ENCODE assay signal across 8 cellular contexts in genomic region chr2:36965751-36966369, GRCh38. TPM values are rescaled to one million over a fixed set of nuclear protein-coding genes. Genes with fewer than 3 reads are reported as not detected.
DNase-seq lines count a peak whose midpoint lies in the region; ATAC-seq and TF ChIP-seq lines count a peak whose summit lies in the region.

No MANE protein-coding gene starts in this region.

- CTCF ChIA-PET in CD4-positive, alpha-beta T cell (lab: Charles Lee) = interaction anchor here (1.4 kb wide), 1 partner anchor 46 kb away, joined by 3 read pairs; no protein-coding TSS in a partner anchor

- H3K4me1 ChIP-seq in body of pancreas = peaks cover 23% of the 10 kb centered on the region

- H3K27me3 ChIP-seq in CD4-positive, alpha-beta T cell (ENCODE audit: control insufficient read depth, insufficient read depth, low read length) = no peaks in the 10 kb centered on the region
- H3K27me3 ChIP-seq in body of pancreas = no peaks in the 10 kb centered on the region

- H3K4me3 ChIP-seq in SK-N-MC (peak overlapping the region; percentile 99), body of pancreas (peak overlapping the region; percentile 69 to 87)

- DNase-seq in CD4-positive, alpha-beta T cell = peak in 7 of 10 experiments; percentile 7 to 34 (median 14)
- no peak for DNase-seq in SK-N-MC (ENCODE audit: low read depth, low spot score)
- DNase-seq in body of pancreas = peak; percentile 33 to 57 (median 52)
- peak; percentile 91 for DNase-seq in iPS-NIHi11 (ENCODE audit: low spot score)
- DNase-seq in stimulated activated CD4-positive, alpha-beta T cell treated with anti-CD3 and anti-CD28 coated beads, Interleukin-1b, Interleukin-23, amount 100 ng/mL, for 48 hours = peak; percentile 35
- DNase-seq in T1000 (lab: John Stamatoyannopoulos, UW) = no peak

- POLR2A ChIA-PET in CD4-positive, alpha-beta T cell (lab: Charles Lee) = interaction anchor here (0.6 to 2.0 kb wide), 18 partner anchors 8 to 1785 kb away, joined by 3 to 16 read pairs (median 4); partner anchors contain the start of genes EIF2AK2, GPATCH11, HEATR5B and RMDN2

- peak overlapping the region; percentile 95 for H3K27ac Mint-ChIP-seq in CD4-positive, alpha-beta T cell

- no peak for TF ChIP-seq CTCF in CD4-positive, alpha-beta T cell (IDR thresholded peaks at IDR 0.05)
- no peak for TF ChIP-seq CTCF in body of pancreas (IDR thresholded peaks at IDR 0.05)

- peak overlapping the region; percentile 99 for H3K4me3 Mint-ChIP-seq in CD4-positive, alpha-beta T cell

- peaks cover 19% of the 10 kb centered on the region for H3K36me3 Mint-ChIP-seq in CD4-positive, alpha-beta T cell (ENCODE audit: low read depth)

- peaks cover 64% of the 10 kb centered on the region for H3K4me1 Mint-ChIP-seq in CD4-positive, alpha-beta T cell (ENCODE audit: low read depth)

- no peaks in the 10 kb centered on the region for H3K27me3 Mint-ChIP-seq in CD4-positive, alpha-beta T cell

- peak; percentile 9 for ATAC-seq in CD4-positive, alpha-beta T cell (ENCODE audit: poor library complexity)
- ATAC-seq in GM19397 (IDR thresholded peaks at IDR 0.05; ENCODE audit: unreplicated experiment) (peak; percentile 28), HG03565 (IDR thresholded peaks at IDR 0.05; ENCODE audit: unreplicated experiment) (peak; percentile 22), body of pancreas (peak; percentile 26)

- H3K9me3 Mint-ChIP-seq in CD4-positive, alpha-beta T cell = no peaks in the 10 kb centered on the region

- WGBS in body of pancreas, 2 donors = 1% methylated on average over 24 to 42 of the region's 42 CpGs

- H3K36me3 ChIP-seq in SK-N-MC (ENCODE audit: insufficient read depth, low read length) = no peaks in the 10 kb centered on the region
- H3K36me3 ChIP-seq in body of pancreas (replicated peaks in 1 of 2; ENCODE audit: insufficient read depth in 1 of 2, low read depth in 2 of 2) = no peaks in the 10 kb centered on the region

- peak overlapping the region; percentile 86 for H3K9ac ChIP-seq in SK-N-MC (ENCODE audit: insufficient read length)

- TF ChIP-seq POLR2A in body of pancreas (IDR thresholded peaks at IDR 0.05) = no peak

- no peaks in the 10 kb centered on the region for H3K9me3 ChIP-seq in CD4-positive, alpha-beta T cell (ENCODE audit: control insufficient read depth, low read length)
- no peaks in the 10 kb centered on the region for H3K9me3 ChIP-seq in SK-N-MC (ENCODE audit: low read depth, low read length)
- no peaks in the 10 kb centered on the region for H3K9me3 ChIP-seq in body of pancreas

- intact Hi-C loops in CD4-positive, alpha-beta T cell (cut with DNase I, micrococcal nuclease) = loop anchor here (5.0 to 10.0 kb wide), 6 partner anchors 119 to 1809 kb away; partner anchors contain the start of genes ATL2 (in 1 of the 2), CEBPZ (in 1 of the 2), EIF2AK2 (in 1 of the 2) and GEMIN6 (in 1 of the 2)
- intact Hi-C loops in body of pancreas (cut with DNase I) = no loop called here

- no peak overlapping the region for H3K27ac ChIP-seq in CD4-positive, alpha-beta T cell (ENCODE audit: low read depth, low read length)
- H3K27ac ChIP-seq in SK-N-MC = peak overlapping the region; percentile 70; the same call in 1 of the 2 replicates
- peak overlapping the region; percentile 71 to 90 (median 84) for H3K27ac ChIP-seq in body of pancreas

RNA-seq across cellular contexts. Expression of gene STRN, which starts 0.5 kb away (rescaled TPM):
- 10 to 100 TPM; 20.4 to 20.8 TPM for total RNA-seq in CD4-positive, alpha-beta T cell
- 10 to 100 TPM in 1 of 2 donors, 1 to 10 TPM in 1; 7.3 to 12.7 TPM for total RNA-seq in body of pancreas

Comparison
In these comparisons a context has a peak if more than half of its experiments do, and no peak if none do; other contexts are left out.
1. DNase-seq: peak in CD4-positive, alpha-beta T cell (7 of 10), body of pancreas (4 of 4), iPS-NIHi11 (single experiment) and stimulated activated CD4-positive, alpha-beta T cell treated with anti-CD3 and anti-CD28 coated beads, Interleukin-1b, Interleukin-23, amount 100 ng/mL, for 48 hours (single experiment); none in SK-N-MC (single experiment) and T1000 (single experiment).
2. Peak in every context shown above with its lines, with median percentiles within 50 percentile points of each other: ATAC-seq.